22 cellular contexts compared by ENCODE assay signal in genomic region chr5:142920888-142921612, GRCh38.
"Had no signal": no experiment of that assay in that cellular context is flagged by ENCODE, and none has a peak within 500 bp of the region (broad histone marks: within the 10 kb centered on the region; RNA-seq: fewer than 3 reads in every experiment).

No MANE protein-coding gene starts in this region.

- H3K27me3 ChIP-seq: ascending aorta, breast epithelium, esophagus muscularis mucosa, gastroesophageal sphincter, heart left ventricle, ovary, testis, upper lobe of left lung had no signal

- H3K9me3 ChIP-seq: ascending aorta, breast epithelium, esophagus muscularis mucosa, gastroesophageal sphincter, heart left ventricle, ovary, testis, upper lobe of left lung had no signal

- H3K4me1 ChIP-seq: ascending aorta, testis had no signal

- H3K27ac ChIP-seq: ascending aorta, breast epithelium, esophagus muscularis mucosa, gastroesophageal sphincter, ovary, testis, upper lobe of left lung, VCaP had no signal

- H3K4me3 Mint-ChIP-seq: stimulated activated memory B cell treated with anti-CD40 and anti-IgM and Interleukin-4, amounts not matched to agents 10 μg/mL and 1 μg/mL and 100 μg/mL, for 72 hours had no signal

- DNase-seq: activated CD4-positive, alpha-beta T cell treated with anti-CD3 and anti-CD28 coated beads, Interleukin-2, amount 50 U/mL, for 1 hour; activated CD4-positive, CD25-positive, alpha-beta regulatory T cell treated with anti-CD3 and anti-CD28 coated beads, Interleukin-2, amount 50 U/mL, for 72 hours; activated CD8-positive, alpha-beta memory T cell treated with anti-CD3 and anti-CD28 coated beads, Interleukin-2, amount 50 U/mL, for 4 hours; activated effector memory CD4-positive, alpha-beta T cell treated with anti-CD3 and anti-CD28 coated beads, Interleukin-2, amount 50 U/mL, for 16 hours; activated naive CD4-positive, alpha-beta T cell treated with anti-CD3 and anti-CD28 coated beads, Interleukin-2, amount 50 U/mL, for 16 hours; activated T-cell treated with anti-CD3 and anti-CD28 coated beads, Interleukin-2, amount 50 U/mL, for 48 hours; effector CD4-positive, alpha-beta T cell; heart left ventricle; kidney glomerular epithelial cell; ovary; stimulated activated CD4-positive, alpha-beta T cell treated with anti-CD3 and anti-CD28 coated beads, Interleukin-4, amount 100 ng/mL, for 24 hours; T-helper 2 cell; testis; upper lobe of left lung had no signal

- H3K36me3 ChIP-seq: breast epithelium, ovary had no signal

- H3K27ac Mint-ChIP-seq: stimulated activated memory B cell treated with anti-CD40 and anti-IgM and Interleukin-4, amounts not matched to agents 10 μg/mL and 1 μg/mL and 100 μg/mL, for 72 hours had no signal

- H3K9me3 Mint-ChIP-seq: stimulated activated memory B cell treated with anti-CD40 and anti-IgM and Interleukin-4, amounts not matched to agents 10 μg/mL and 1 μg/mL and 100 μg/mL, for 72 hours had no signal

- H3K4me3 ChIP-seq: ascending aorta, breast epithelium, esophagus muscularis mucosa, gastroesophageal sphincter, heart left ventricle, lung, ovary, testis, upper lobe of left lung had no signal

- H3K36me3 Mint-ChIP-seq: stimulated activated memory B cell treated with anti-CD40 and anti-IgM and Interleukin-4, amounts not matched to agents 10 μg/mL and 1 μg/mL and 100 μg/mL, for 72 hours had no signal

- H3K27me3 Mint-ChIP-seq: stimulated activated memory B cell treated with anti-CD40 and anti-IgM and Interleukin-4, amounts not matched to agents 10 μg/mL and 1 μg/mL and 100 μg/mL, for 72 hours had no signal

- ATAC-seq: gastroesophageal sphincter; heart left ventricle; sciatic nerve; stimulated activated memory B cell treated with anti-CD40 and anti-IgM and Interleukin-4, amounts not matched to agents 10 μg/mL and 1 μg/mL and 100 μg/mL, for 72 hours had no signal
